Comparison of ENCODE assay signal across 1 cellular context in the genomic region with DNA sequence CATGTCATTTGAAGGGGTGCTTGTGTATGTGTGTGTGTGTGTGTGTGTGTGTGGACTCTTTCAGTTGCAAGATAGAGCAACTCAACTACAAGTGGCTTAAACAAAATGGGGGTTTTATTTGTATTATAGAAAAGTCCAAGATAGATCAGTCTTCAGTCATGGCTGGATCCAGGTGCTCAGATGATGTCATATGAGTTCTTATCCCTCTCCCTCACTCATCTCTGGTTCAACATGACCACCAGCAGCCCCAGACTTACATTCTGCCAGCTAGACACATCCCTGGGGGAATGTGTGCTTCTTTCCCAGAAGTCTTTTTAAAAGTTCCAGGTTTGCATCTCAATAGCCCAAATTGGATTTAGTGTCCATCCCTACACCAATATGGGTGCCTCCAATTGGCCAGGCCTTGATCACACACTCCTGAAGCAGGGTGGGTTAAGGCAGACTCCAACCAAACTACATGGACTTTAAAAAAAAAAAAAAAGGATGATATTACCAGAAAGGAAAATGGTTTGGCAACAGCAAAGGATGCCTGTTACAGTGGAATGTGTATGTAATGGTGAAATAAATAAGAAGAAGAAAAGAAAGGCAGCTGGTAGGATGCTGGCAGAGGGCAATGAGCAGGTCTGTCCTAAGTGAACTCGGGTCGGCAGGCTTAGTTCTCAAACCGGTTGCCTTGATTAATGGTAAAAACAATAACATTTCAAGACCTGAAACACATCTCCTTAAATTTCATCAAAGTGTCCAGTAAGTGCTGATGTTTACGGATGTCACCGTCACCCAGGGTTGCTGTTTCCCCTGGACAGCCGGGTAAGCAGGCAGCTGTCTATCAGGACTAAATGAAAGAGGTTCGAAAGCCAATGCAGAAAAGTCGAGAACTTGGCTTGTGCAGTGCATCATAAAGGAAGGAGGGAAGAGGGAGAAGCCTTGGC.
TF ChIP-seq lines count a peak whose summit lies in the region.

No MANE protein-coding gene starts in this region.

TF ChIP-seq in IMR-90, 13 proteins besides CTCF, POLR2A, EP300 and RAD21 (continued from another document):
- TF ChIP-seq USF2 (IDR thresholded peaks at IDR 0.05; ENCODE audit: low read depth, low read length) = no peak
